In genomic region chr1:40257313-40257687, GRCh38 we compare ENCODE assay signal across 8 cellular contexts. TPM values are rescaled to one million over a fixed set of nuclear protein-coding genes. Genes with fewer than 3 reads are reported as not detected.
A peak's percentile ranks its signal among the peaks of the same experiment; 100 is the strongest.
DNase-seq lines count a peak whose midpoint lies in the region; ATAC-seq, FAIRE-seq and TF ChIP-seq lines count a peak whose summit lies in the region.

No MANE protein-coding gene starts in this region.

- H3K27ac ChIP-seq in pancreas, result peak overlapping the region; percentile 86 to 96 (median 90)

- H3K36me3 ChIP-seq in pancreas, result no peaks in the 10 kb centered on the region

- FAIRE-seq in pancreas (lab: Jason Lieb, UNC), result no peak

- H3K27me3 ChIP-seq in pancreas, result no peaks in the 10 kb centered on the region

- intact Hi-C loops in pancreas (cut with DNase I), result no loop called here

- ATAC-seq in HG03025 (IDR thresholded peaks at IDR 0.05; ENCODE audit: low FRiP score, unreplicated experiment), result peak; percentile 13
- ATAC-seq in pancreas, result peak; percentile 8 to 25 (median 18)

- peaks cover 6 to 12% (median 12%) of the 10 kb centered on the region in 3 donors for H3K4me1 ChIP-seq in pancreas

- DNase-seq in activated CD4-positive, CD25-positive, alpha-beta regulatory T cell treated with anti-CD3 and anti-CD28 coated beads, Interleukin-2, amount 50 U/mL, for 16 hours (ENCODE audit: low read depth, low spot score), result peak; percentile 6
- no peak for DNase-seq in activated CD4-positive, CD25-positive, alpha-beta regulatory T cell treated with anti-CD3 and anti-CD28 coated beads, Interleukin-2, amount 50 U/mL, for 72 hours
- DNase-seq in SW480 (ENCODE audit: low spot score) (peak; percentile 50), fibroblast of villous mesenchyme (ENCODE audit: low read depth) (no peak), pancreas (peak in 1 of 6 donors; percentile 33), NCI-H2227 treated with DMSO at 0.1 percent for 48 hours (lab: John Stamatoyannopoulos, UW) (no peak), NCI-H82 treated with DMSO at 0.1 percent for 48 hours (lab: John Stamatoyannopoulos, UW; ENCODE audit: unreplicated experiment) (no peak)

- H3K9me3 ChIP-seq in pancreas, result no peaks in the 10 kb centered on the region

- 0 to 1% methylated on average over 16 of the region's 16 CpGs for WGBS in pancreas, 2 donors

- TF ChIP-seq CTCF in fibroblast of villous mesenchyme (IDR thresholded peaks at IDR 0.05; ENCODE audit: insufficient read depth, low read depth, low read length) (no peak), pancreas (IDR thresholded peaks at IDR 0.05) (no peak)

- H3K4me3 ChIP-seq in fibroblast of villous mesenchyme (ENCODE audit: low read depth, low read length) (peak overlapping the region; percentile 73), pancreas (peak overlapping the region; percentile 59 to 83 (median 75))

RNA-seq across cellular contexts. Expression of gene ZMPSTE24, which starts 0.7 kb away (rescaled TPM):
- 74.4 and 110 TPM in 2 replicates for total RNA-seq in fibroblast of villous mesenchyme
- total RNA-seq in pancreas, result 10 to 100 TPM in 5 of 6 donors, 1 to 10 TPM in 1; 9.9 to 29.8 (median 12.4) TPM
- polyA plus RNA-seq in pancreas, result 10 to 100 TPM in 1 of 2 donors, 1 to 10 TPM in 1; 6.9 to 17.0 TPM

RNA-seq across cellular contexts. Expression of gene TMCO2, which starts 9.6 kb away (rescaled TPM):
- not detected in 2 replicates for total RNA-seq in fibroblast of villous mesenchyme
- total RNA-seq in pancreas, result not detected
- polyA plus RNA-seq in pancreas, result not detected

RNA-seq across cellular contexts. Expression of gene COL9A2, which starts 59.8 kb away (rescaled TPM):
- total RNA-seq in fibroblast of villous mesenchyme (0.86 and 1.3 TPM in 2 replicates), pancreas (10 to 100 TPM in 1 of 6 donors, 1 to 10 TPM in 3, under 1 TPM in 2; 0.55 to 10.9 (median 1.8) TPM)
- polyA plus RNA-seq in pancreas, result 1 to 10 TPM; 5.4 to 7.5 TPM

Comparison
In these comparisons a context has a peak if more than half of its experiments do, and no peak if none do; other contexts are left out.
1. DNase-seq: peak in activated CD4-positive, CD25-positive, alpha-beta regulatory T cell treated with anti-CD3 and anti-CD28 coated beads, Interleukin-2, amount 50 U/mL, for 16 hours (single experiment) and SW480 (single experiment); none in activated CD4-positive, CD25-positive, alpha-beta regulatory T cell treated with anti-CD3 and anti-CD28 coated beads, Interleukin-2, amount 50 U/mL, for 72 hours (single experiment), fibroblast of villous mesenchyme (single experiment), NCI-H2227 treated with DMSO at 0.1 percent for 48 hours (single experiment) and NCI-H82 treated with DMSO at 0.1 percent for 48 hours (single experiment).